ENCODE assay signal across 27 cellular contexts in genomic region chr5:34044950-34045525, GRCh38. TPM values are rescaled to one million over a fixed set of nuclear protein-coding genes. Genes with fewer than 3 reads are reported as not detected.
DNase-seq lines count a peak whose midpoint lies in the region; ATAC-seq, FAIRE-seq and TF ChIP-seq lines count a peak whose summit lies in the region.
"Had no signal": no experiment of that assay in that cellular context is flagged by ENCODE, and none has a peak within 500 bp of the region (broad histone marks: within the 10 kb centered on the region; RNA-seq: fewer than 3 reads in every experiment).

No MANE protein-coding gene starts in this region.

- no peak for FAIRE-seq in HepG2 (lab: Jason Lieb, UNC)
- FAIRE-seq: A204.1, keratinocyte had no signal

- H3K4me3 ChIP-seq in fibroblast of mammary gland (ENCODE audit: control insufficient read depth, low read depth, low read length) (no peak overlapping the region), tibial artery (no peak overlapping the region), HepG2 (replicated peaks in 1 of 3; ENCODE audit: insufficient read depth in 1 of 3, low read depth in 2 of 3, low read length in 3 of 3) (no peak overlapping the region)
- H3K4me3 ChIP-seq: adrenal gland, lung had no signal

- H3K27me3 ChIP-seq in tibial artery (no peaks in the 10 kb centered on the region), HepG2 (ENCODE audit: control insufficient read depth in 1 of 2, insufficient read depth in 2 of 2, low read length in 2 of 2) (no peaks in the 10 kb centered on the region)
- H3K27me3 ChIP-seq: adrenal gland had no signal

- no peak overlapping the region for H3K9ac ChIP-seq in HepG2 (ENCODE audit: insufficient read depth, low read depth, low read length)
- H3K9ac ChIP-seq: KMS-11 had no signal

- H3K9me3 Mint-ChIP-seq in natural killer cell treated with Interleukin-12 subunit alpha and Interleukin-12 subunit beta and Interleukin-15 and Interleukin-18, amount 100 ng/mL, for 72 hours = peaks cover 3% of the 10 kb centered on the region
- H3K9me3 Mint-ChIP-seq: type B pancreatic cell had no signal

- WGBS in HepG2 (ENCODE audit: low lambda C conversion rate) = 97% methylated on average over 4 of the region's 4 CpGs

- peaks cover 60 to 71% of the 10 kb centered on the region in 2 donors for H3K4me1 Mint-ChIP-seq in natural killer cell treated with Interleukin-12 subunit alpha and Interleukin-12 subunit beta and Interleukin-15 and Interleukin-18, amount 100 ng/mL, for 72 hours (ENCODE audit: low read depth in 2 of 2)

- no peaks in the 10 kb centered on the region for H4K20me1 ChIP-seq in HepG2 (ENCODE audit: insufficient read depth, low read length)

- H3K9me3 ChIP-seq in tibial artery (no peaks in the 10 kb centered on the region), HepG2 (ENCODE audit: low read length) (no peaks in the 10 kb centered on the region)
- H3K9me3 ChIP-seq: adrenal gland had no signal

- TF ChIP-seq EP300 in HepG2 (IDR thresholded peaks at IDR 0.05; ENCODE audit: low read depth in 2 of 2, low read length in 2 of 2) (no peak), HepG2 (CRISPR knock-in tag; IDR thresholded peaks at IDR 0.05; ENCODE audit: borderline replicate concordance) (no peak)

- intact Hi-C loops in Right ventricle myocardium inferior (cut with DNase I) = loop anchor here (2.0 kb wide), 1 partner anchor 36 kb away; the partner anchor contains the start of gene AMACR
- intact Hi-C loops in cardiac septum (cut with DNase I) = loop anchor here (5.0 kb wide), 1 partner anchor 38 kb away; the partner anchor contains the start of gene AMACR
- intact Hi-C loops in tibial artery (cut with DNase I; ENCODE audit: low total_unique reads) = no loop called here
- intact Hi-C loops in HepG2 (cut with micrococcal nuclease; ENCODE audit: unreplicated experiment) = no loop called here

- no peak overlapping the region for H2AFZ ChIP-seq in HepG2 (ENCODE audit: low read length)

- TF ChIP-seq RAD21 in HepG2 (CRISPR knock-in tag; IDR thresholded peaks at IDR 0.05) = no peak

- CTCF ChIA-PET in HepG2 (lab: Yijun Ruan, JAX; ENCODE audit: low intra/inter-chr PET ratio, low total read pairs) = no interaction called here

- peak overlapping the region; percentile 72 to 90 for H3K27ac Mint-ChIP-seq in natural killer cell treated with Interleukin-12 subunit alpha and Interleukin-12 subunit beta and Interleukin-15 and Interleukin-18, amount 100 ng/mL, for 72 hours
- H3K27ac Mint-ChIP-seq: type B pancreatic cell had no signal

- H3K36me3 Mint-ChIP-seq in natural killer cell treated with Interleukin-12 subunit alpha and Interleukin-12 subunit beta and Interleukin-15 and Interleukin-18, amount 100 ng/mL, for 72 hours = peaks cover 5% of the 10 kb centered on the region

- in situ Hi-C loops in HepG2 (cut with HindIII; ENCODE audit: extremely low pct_ligation_motif_present, low pct_unique_long_range_greater_than_20kb) = no loop called here

- POLR2A ChIA-PET in HepG2 (lab: Yijun Ruan, JAX) = interaction anchor here (1.4 kb wide), 1 partner anchor 9 kb away, joined by 8 read pairs; no protein-coding TSS in a partner anchor

- DNase-seq in Right ventricle myocardium inferior (ENCODE audit: missing footprints) (no peak), cardiac septum (ENCODE audit: low spot score) (no peak), fibroblast of mammary gland (ENCODE audit: low read depth) (peak; percentile 16), tibial artery (no peak), Kasumi-1 (lab: John Stamatoyannopoulos, UW) (no peak), HepG2 (ENCODE audit: low spot score) (no peak)
- peak; percentile 70 for DNase-seq in natural killer cell treated with Interleukin-12 subunit alpha and Interleukin-12 subunit beta and Interleukin-15 and Interleukin-18, amount 100 ng/mL, for 72 hours (ENCODE audit: low spot score)
- DNase-seq: activated CD4-positive, alpha-beta T cell treated with anti-CD3 and anti-CD28 coated beads, Interleukin-2, amount 50 U/mL, for 48 hours; activated CD4-positive, CD25-positive, alpha-beta regulatory T cell; activated effector memory CD4-positive, alpha-beta T cell treated with anti-CD3 and anti-CD28 coated beads, Interleukin-2, amount 50 U/mL, for 16 hours; activated T-cell treated with anti-CD3 and anti-CD28 coated beads for 4 hours; adrenal gland; DMS79 treated with DMSO at 0.1 percent for 48 hours; effector memory CD4-positive, alpha-beta T cell; NCI-H524; occipital lobe; retina; stimulated activated CD4-positive, alpha-beta T cell treated with anti-CD3 and anti-CD28 coated beads, Interleukin-4, amount 100 ng/mL, for 1 hour; stimulated activated naive CD4-positive, alpha-beta T cell treated with Interleukin-2 at 50 U/mL for 16 hours had no signal

- no peaks in the 10 kb centered on the region for H3K79me2 ChIP-seq in HepG2 (ENCODE audit: insufficient read depth, low read length)

- peak overlapping the region; percentile 65 to 68 for H3K27ac ChIP-seq in tibial artery
- no peak overlapping the region for H3K27ac ChIP-seq in HepG2 (ENCODE audit: extremely low read length, insufficient read depth, low read length)
- H3K27ac ChIP-seq: adrenal gland, KMS-11 had no signal

- ATAC-seq in Right ventricle myocardium inferior = peak; percentile 55
- peak; percentile 83 to 85 for ATAC-seq in natural killer cell treated with Interleukin-12 subunit alpha and Interleukin-12 subunit beta and Interleukin-15 and Interleukin-18, amount 100 ng/mL, for 72 hours
- no peak for ATAC-seq in HepG2
- no peak for ATAC-seq in GM21619 (IDR thresholded peaks at IDR 0.05; ENCODE audit: unreplicated experiment)
- ATAC-seq: esophagus mucosa, Panc1 had no signal

- TF ChIP-seq CTCF in fibroblast of mammary gland (conservative IDR thresholded peaks at IDR 0.05; ENCODE audit: control insufficient read depth, insufficient read depth, low read depth, low read length) (no peak), tibial artery (IDR thresholded peaks at IDR 0.05) (no peak), HepG2 (CRISPR knock-in tag; IDR thresholded peaks at IDR 0.05) (no peak)

- no peaks in the 10 kb centered on the region for H3K36me3 ChIP-seq in tibial artery
- no peaks in the 10 kb centered on the region for H3K36me3 ChIP-seq in HepG2 (replicated peaks in 1 of 2; ENCODE audit: control insufficient read depth in 1 of 2, insufficient read depth in 2 of 2, low read length in 2 of 2)
- H3K36me3 ChIP-seq: adrenal gland had no signal

- H3K4me3 Mint-ChIP-seq in natural killer cell treated with Interleukin-12 subunit alpha and Interleukin-12 subunit beta and Interleukin-15 and Interleukin-18, amount 100 ng/mL, for 72 hours = peak overlapping the region; percentile 63
- H3K4me3 Mint-ChIP-seq: type B pancreatic cell had no signal

- no peaks in the 10 kb centered on the region for H3K27me3 Mint-ChIP-seq in natural killer cell treated with Interleukin-12 subunit alpha and Interleukin-12 subunit beta and Interleukin-15 and Interleukin-18, amount 100 ng/mL, for 72 hours
- H3K27me3 Mint-ChIP-seq: type B pancreatic cell had no signal

- TF ChIP-seq POLR2A in HepG2 (IDR thresholded peaks at IDR 0.05; ENCODE audit: insufficient read depth in 1 of 2, low read depth in 2 of 2, low read length in 2 of 2) = no peak

- no TSS peak for BruUV-seq in HepG2 (replicated peaks; lab: Mats Ljungman, UMichigan)

- H3K4me1 ChIP-seq in tibial artery = peaks cover 0 to 43% (median 21%) of the 10 kb centered on the region in 4 donors
- peaks cover 14% of the 10 kb centered on the region for H3K4me1 ChIP-seq in HepG2 (ENCODE audit: insufficient read depth, low read length)

- H3K4me2 ChIP-seq in HepG2 (ENCODE audit: low read depth, low read length) = no peak overlapping the region
- H3K4me2 ChIP-seq: KMS-11 had no signal

RNA-seq across cellular contexts. Expression of gene C1QTNF3, which starts 2.0 kb away (rescaled TPM):
- total RNA-seq in Right ventricle myocardium inferior (0.60 TPM), cardiac septum (2.8 TPM), HepG2 (2016; rRNA removed; fragmentation: Illumina TruSeq; extraction: Trizol) (1.8 and 3.3 TPM in 2 replicates)
- 1 to 10 TPM; 3.2 to 4.6 TPM for total RNA-seq in natural killer cell treated with Interleukin-12 subunit alpha and Interleukin-12 subunit beta and Interleukin-15 and Interleukin-18, amount 100 ng/mL, for 72 hours
- total RNA-seq in HepG2 (2016; cell fraction: cytosol; rRNA removed; fragmentation: Illumina TruSeq; extraction: Trizol; ENCODE audit: low read depth) = 0.61 and 0.79 TPM in 2 replicates
- 1.5 and 3.2 TPM in 2 replicates for total RNA-seq in HepG2 (2016; cell fraction: insoluble cytoplasmic fraction; rRNA removed; fragmentation: Illumina TruSeq; extraction: Trizol)
- 1.5 and 1.9 TPM in 2 replicates for total RNA-seq in HepG2 (2016; cell fraction: membrane; rRNA removed; fragmentation: Illumina TruSeq; extraction: Trizol)
- 8.0 and 8.4 TPM in 2 replicates for total RNA-seq in HepG2 (2016; cell fraction: nucleus; rRNA removed; fragmentation: Illumina TruSeq; extraction: Trizol)
- polyA plus RNA-seq in HepG2 (2011; rRNA removed) = 9.1 and 10.8 TPM in 2 replicates
- polyA plus RNA-seq in HepG2 (2011; cell fraction: cytosol; rRNA removed) = 1.9 and 3.1 TPM in 2 replicates
- polyA plus RNA-seq in HepG2 (2011; cell fraction: nucleus; rRNA removed) = 21.6 and 21.8 TPM in 2 replicates
- 4.9 and 5.2 TPM in 2 replicates for polyA plus RNA-seq in HepG2 (2012)
- 0.72 and 0.79 TPM in 2 replicates for polyA plus RNA-seq in HepG2 (2016; cell fraction: cytosol; fragmentation: Illumina TruSeq; extraction: Trizol; ENCODE audit: low read depth)
- polyA plus RNA-seq in HepG2 (2016; cell fraction: insoluble cytoplasmic fraction; fragmentation: Illumina TruSeq; extraction: Trizol; ENCODE audit: low read depth) = 2.0 and 3.0 TPM in 2 replicates
- 1.2 and 1.8 TPM in 2 replicates for polyA plus RNA-seq in HepG2 (2016; cell fraction: membrane; fragmentation: Illumina TruSeq; extraction: Trizol; ENCODE audit: low read depth)
- polyA plus RNA-seq in HepG2 (2016; cell fraction: nucleus; fragmentation: Illumina TruSeq; extraction: Trizol; ENCODE audit: insufficient read depth, low read depth) = 23.2 and 24.2 TPM in 2 replicates
- 2.5 and 3.3 TPM in 2 replicates for polyA minus RNA-seq in HepG2 (2011; rRNA and poly(A)+ RNA removed; ENCODE audit: low replicate concordance)
- polyA minus RNA-seq in HepG2 (2011; cell fraction: cytosol; rRNA and poly(A)+ RNA removed) = 0.59 TPM in 1 of 2 replicates, not detected in the other
- polyA minus RNA-seq in HepG2 (2011; cell fraction: nucleus; rRNA and poly(A)+ RNA removed) = 29.5 and 30.0 TPM in 2 replicates

RNA-seq across cellular contexts. Expression of gene AMACR, which starts 37.2 kb away (rescaled TPM):
- total RNA-seq in Right ventricle myocardium inferior (6.1 TPM), cardiac septum (7.9 TPM), HepG2 (2016; rRNA removed; fragmentation: Illumina TruSeq; extraction: Trizol) (19.7 and 27.7 TPM in 2 replicates)
- 1 to 10 TPM; 5.1 to 5.8 TPM for total RNA-seq in natural killer cell treated with Interleukin-12 subunit alpha and Interleukin-12 subunit beta and Interleukin-15 and Interleukin-18, amount 100 ng/mL, for 72 hours
- 1.8 and 2.6 TPM in 2 replicates for total RNA-seq in HepG2 (2016; cell fraction: cytosol; rRNA removed; fragmentation: Illumina TruSeq; extraction: Trizol; ENCODE audit: low read depth)
- 20.6 and 25.9 TPM in 2 replicates for total RNA-seq in HepG2 (2016; cell fraction: insoluble cytoplasmic fraction; rRNA removed; fragmentation: Illumina TruSeq; extraction: Trizol)
- 4.3 and 5.1 TPM in 2 replicates for total RNA-seq in HepG2 (2016; cell fraction: membrane; rRNA removed; fragmentation: Illumina TruSeq; extraction: Trizol)
- total RNA-seq in HepG2 (2016; cell fraction: nucleus; rRNA removed; fragmentation: Illumina TruSeq; extraction: Trizol) = 11.1 and 14.0 TPM in 2 replicates
- 8.9 and 12.8 TPM in 2 replicates for polyA plus RNA-seq in HepG2 (2011; rRNA removed)
- 10.2 and 15.5 TPM in 2 replicates for polyA plus RNA-seq in HepG2 (2011; cell fraction: cytosol; rRNA removed)
- polyA plus RNA-seq in HepG2 (2011; cell fraction: nucleus; rRNA removed) = 8.4 and 8.6 TPM in 2 replicates
- 18.2 and 29.1 TPM in 2 replicates for polyA plus RNA-seq in HepG2 (2012)
- 1.9 and 2.0 TPM in 2 replicates for polyA plus RNA-seq in HepG2 (2016; cell fraction: cytosol; fragmentation: Illumina TruSeq; extraction: Trizol; ENCODE audit: low read depth)
- polyA plus RNA-seq in HepG2 (2016; cell fraction: insoluble cytoplasmic fraction; fragmentation: Illumina TruSeq; extraction: Trizol; ENCODE audit: low read depth) = 26.5 and 27.8 TPM in 2 replicates
- 3.6 and 3.9 TPM in 2 replicates for polyA plus RNA-seq in HepG2 (2016; cell fraction: membrane; fragmentation: Illumina TruSeq; extraction: Trizol; ENCODE audit: low read depth)
- polyA plus RNA-seq in HepG2 (2016; cell fraction: nucleus; fragmentation: Illumina TruSeq; extraction: Trizol; ENCODE audit: insufficient read depth, low read depth) = 12.7 and 13.2 TPM in 2 replicates
- 5.4 and 8.6 TPM in 2 replicates for polyA minus RNA-seq in HepG2 (2011; rRNA and poly(A)+ RNA removed; ENCODE audit: low replicate concordance)
- polyA minus RNA-seq in HepG2 (2011; cell fraction: cytosol; rRNA and poly(A)+ RNA removed) = 10.2 and 11.8 TPM in 2 replicates
- 12.7 and 13.4 TPM in 2 replicates for polyA minus RNA-seq in HepG2 (2011; cell fraction: nucleus; rRNA and poly(A)+ RNA removed)

Comparison
In these comparisons a context has a peak if more than half of its experiments do, and no peak if none do; other contexts are left out.
1. ATAC-seq: peak in Right ventricle myocardium inferior (single experiment) and natural killer cell treated with Interleukin-12 subunit alpha and Interleukin-12 subunit beta and Interleukin-15 and Interleukin-18, amount 100 ng/mL, for 72 hours (2 of 2); none in HepG2 (single experiment) and GM21619 (single experiment).
2. DNase-seq: peak in fibroblast of mammary gland (single experiment) and natural killer cell treated with Interleukin-12 subunit alpha and Interleukin-12 subunit beta and Interleukin-15 and Interleukin-18, amount 100 ng/mL, for 72 hours (single experiment); none in Right ventricle myocardium inferior (single experiment), cardiac septum (single experiment), tibial artery (0 of 2), Kasumi-1 (0 of 2) and HepG2 (single experiment).
3. intact Hi-C loops: an anchor here in Right ventricle myocardium inferior (2.0 kb wide) and cardiac septum (5.0 kb wide); none called in tibial artery and HepG2.